Comparison of ENCODE assay signal across 29 cellular contexts in the genomic region with DNA sequence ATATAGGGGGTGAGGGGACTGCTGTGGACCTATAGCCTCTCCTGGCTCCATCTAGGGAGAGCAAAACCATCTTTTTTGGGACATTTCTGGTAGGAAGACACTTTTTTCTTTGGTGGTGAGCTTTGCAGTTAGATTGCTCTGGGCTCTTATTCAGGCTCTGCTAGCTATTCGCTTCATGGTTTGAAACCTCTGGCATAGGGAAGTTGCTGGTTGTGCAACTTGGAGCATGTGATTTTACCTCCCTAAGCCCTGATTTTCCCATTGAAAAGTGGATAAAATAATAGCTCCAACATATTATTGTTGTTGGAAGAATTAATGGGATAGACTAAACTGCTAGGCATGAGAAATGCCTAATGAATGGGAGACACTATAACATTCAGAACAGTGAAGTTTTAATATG.
"Had no signal": no experiment of that assay in that cellular context is flagged by ENCODE, and none has a peak within 500 bp of the region (broad histone marks: within the 10 kb centered on the region; RNA-seq: fewer than 3 reads in every experiment).

No MANE protein-coding gene starts in this region.

- H3K4me2 ChIP-seq: neural progenitor cell had no signal

- H2AFZ ChIP-seq: neural progenitor cell, parathyroid adenoma had no signal

- H3K36me3 ChIP-seq: gastrocnemius medialis, lower lobe of right lung, neural progenitor cell, spleen, tibial artery, upper lobe of left lung had no signal

- H3K36me3 Mint-ChIP-seq: mesothelial cell of epicardium; naive B cell; neural progenitor cell; stimulated activated memory B cell treated with anti-CD40 and anti-IgM and Interleukin-4, amounts not matched to agents 10 μg/mL and 1 μg/mL and 100 μg/mL, for 72 hours had no signal

- ATAC-seq: esophagus mucosa; gastrocnemius medialis; left ventricle myocardium superior; mucosa of descending colon; psoas muscle; right cardiac atrium; stimulated activated memory B cell treated with anti-CD40 and anti-IgM and Interleukin-4, amounts not matched to agents 10 μg/mL and 1 μg/mL and 100 μg/mL, for 72 hours; stimulated activated naive CD8-positive, alpha-beta T cell treated with anti-CD3 and anti-CD28 coated beads, Interleukin-15, Interleukin-2, amounts not matched to agents 100 U/mL and 50 U/mL, for 24 hours had no signal

- H3K9me3 ChIP-seq: gastrocnemius medialis, lower lobe of right lung, mucosa of descending colon, psoas muscle, spleen, testis, tibial artery, upper lobe of left lung had no signal

- H3K4me1 ChIP-seq: gastrocnemius medialis, parathyroid adenoma, psoas muscle, spleen, testis, tibial artery, upper lobe of left lung had no signal

- H3K27me3 ChIP-seq: gastrocnemius medialis, neural progenitor cell, testis, tibial artery, upper lobe of left lung had no signal

- DNase-seq: effector CD8-positive, alpha-beta T cell; endodermal cell; foreskin fibroblast; gastrocnemius medialis; left ventricle myocardium superior; lower lobe of right lung; mucosa of descending colon; naive B cell; psoas muscle; spleen; stimulated activated CD4-positive, alpha-beta T cell treated with anti-CD3 and anti-CD28 coated beads, Interleukin-4, amount 100 ng/mL, for 4 hours; stimulated activated naive CD8-positive, alpha-beta T cell treated with anti-CD3 and anti-CD28 coated beads, Interleukin-15, Interleukin-2, amounts not matched to agents 100 U/mL and 50 U/mL, for 24 hours; substantia nigra; testis had no signal

- H3K4me3 Mint-ChIP-seq: endodermal cell; memory B cell; mesothelial cell of epicardium; naive B cell; nephron; neural progenitor cell; stimulated activated memory B cell treated with anti-CD40 and anti-IgM and Interleukin-4, amounts not matched to agents 10 μg/mL and 1 μg/mL and 100 μg/mL, for 72 hours had no signal

- H3K27ac ChIP-seq: epithelial cell of prostate, gastrocnemius medialis, lower lobe of right lung, neural progenitor cell, parathyroid adenoma, psoas muscle, skin epidermis, spleen, testis, upper lobe of left lung had no signal

- H3K27ac Mint-ChIP-seq: endodermal cell; memory B cell; mesothelial cell of epicardium; naive B cell; nephron; neural progenitor cell; stimulated activated memory B cell treated with anti-CD40 and anti-IgM and Interleukin-4, amounts not matched to agents 10 μg/mL and 1 μg/mL and 100 μg/mL, for 72 hours had no signal

- H3K9ac ChIP-seq: neural progenitor cell, parathyroid adenoma had no signal

- FAIRE-seq: colon, keratinocyte, urothelium cell line had no signal

- H3K4me1 Mint-ChIP-seq: memory B cell; naive B cell; stimulated activated memory B cell treated with anti-CD40 and anti-IgM and Interleukin-4, amounts not matched to agents 10 μg/mL and 1 μg/mL and 100 μg/mL, for 72 hours had no signal

- H3K9me3 Mint-ChIP-seq: mesothelial cell of epicardium, nephron, neural progenitor cell had no signal

- H3K79me2 ChIP-seq: parathyroid adenoma had no signal

- H3K4me3 ChIP-seq: gastrocnemius medialis, lower lobe of right lung, mucosa of descending colon, neural progenitor cell, psoas muscle, skin epidermis, spleen, testis, tibial artery, upper lobe of left lung had no signal
